In genomic region chr18:3615374-3615773, GRCh38 we compare ENCODE assay signal across 1 cellular context.
TF ChIP-seq lines count a peak whose summit lies in the region.

No MANE protein-coding gene starts in this region.

TF ChIP-seq in SK-N-SH, 30 proteins besides CTCF, POLR2A, EP300 and RAD21 (continued from another document):
- TF ChIP-seq, protein P1, sequence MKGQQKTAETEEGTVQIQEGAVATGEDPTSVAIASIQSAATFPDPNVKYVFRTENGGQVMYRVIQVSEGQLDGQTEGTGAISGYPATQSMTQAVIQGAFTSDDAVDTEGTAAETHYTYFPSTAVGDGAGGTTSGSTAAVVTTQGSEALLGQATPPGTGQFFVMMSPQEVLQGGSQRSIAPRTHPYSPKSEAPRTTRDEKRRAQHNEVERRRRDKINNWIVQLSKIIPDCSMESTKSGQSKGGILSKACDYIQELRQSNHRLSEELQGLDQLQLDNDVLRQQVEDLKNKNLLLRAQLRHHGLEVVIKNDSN (IDR thresholded peaks at IDR 0.05; ENCODE audit: borderline replicate concordance, low read depth), result no peak
- TF ChIP-seq ELF1 (IDR thresholded peaks at IDR 0.05) (no peak), MXI1 (IDR thresholded peaks at IDR 0.05; ENCODE audit: low read depth, low read length) (no peak), EZH2phosphoT487 (IDR thresholded peaks at IDR 0.05; ENCODE audit: borderline replicate concordance, low read depth) (no peak), MAX (IDR thresholded peaks at IDR 0.05; ENCODE audit: low read depth) (no peak)
